ENCODE assay signal across 13 cellular contexts in genomic region chr10:70256463-70256862, GRCh38. TPM values are rescaled to one million over a fixed set of nuclear protein-coding genes. Genes with fewer than 3 reads are reported as not detected.
DNase-seq lines count a peak whose midpoint lies in the region; ATAC-seq and TF ChIP-seq lines count a peak whose summit lies in the region.
"Had no signal": no experiment of that assay in that cellular context is flagged by ENCODE, and none has a peak within 500 bp of the region (broad histone marks: within the 10 kb centered on the region; RNA-seq: fewer than 3 reads in every experiment).

No MANE protein-coding gene starts in this region.

- H3K9me3 Mint-ChIP-seq in activated naive CD8-positive, alpha-beta T cell (ENCODE audit: low read depth), result peaks cover 3% of the 10 kb centered on the region
- peaks cover 4% of the 10 kb centered on the region for H3K9me3 Mint-ChIP-seq in activated naive CD8-positive, alpha-beta T cell treated with anti-CD3 and anti-CD28 coated beads for 36 hours

- POLR2A ChIA-PET in PC-9 (lab: Charles Lee; ENCODE audit: unreplicated experiment), result interaction anchor here (0.7 kb wide), 1 partner anchor 1653 kb away, joined by 13 read pairs; no protein-coding TSS in a partner anchor

- no peak for TF ChIP-seq EP300 in suprapubic skin (IDR thresholded peaks at IDR 0.05)

- H3K27me3 Mint-ChIP-seq in activated naive CD8-positive, alpha-beta T cell, result peaks cover 19% of the 10 kb centered on the region
- H3K27me3 Mint-ChIP-seq in activated naive CD8-positive, alpha-beta T cell treated with anti-CD3 and anti-CD28 coated beads for 36 hours, result peaks cover 57% of the 10 kb centered on the region

- no peaks in the 10 kb centered on the region for H3K9me2 ChIP-seq in PC-9 (ENCODE audit: insufficient read depth)

- no peaks in the 10 kb centered on the region for H3K27me3 ChIP-seq in PC-9 (ENCODE audit: insufficient read depth, low read depth)
- peaks cover 39% of the 10 kb centered on the region for H3K27me3 ChIP-seq in suprapubic skin

- peak; percentile 29 for ATAC-seq in esophagus mucosa
- ATAC-seq: A549 had no signal

- BruUV-seq in PC-9 (replicated peaks; lab: Mats Ljungman, UMichigan), result no TSS peak

- TF ChIP-seq POLR2A in suprapubic skin (IDR thresholded peaks at IDR 0.05), result no peak

- CTCF ChIA-PET in PC-9 (lab: Charles Lee), result no interaction called here

- H3K4me3 Mint-ChIP-seq in activated naive CD8-positive, alpha-beta T cell, result peak overlapping the region; percentile 59
- H3K4me3 Mint-ChIP-seq in activated naive CD8-positive, alpha-beta T cell treated with anti-CD3 and anti-CD28 coated beads for 36 hours, result no peak overlapping the region

- H3K36me3 ChIP-seq in PC-9 (ENCODE audit: low read depth) (no peaks in the 10 kb centered on the region), suprapubic skin (no peaks in the 10 kb centered on the region)

- H4K20me1 ChIP-seq in PC-9 (ENCODE audit: insufficient read depth), result no peaks in the 10 kb centered on the region

- H3K4me3 ChIP-seq in PC-9 (no peak overlapping the region), suprapubic skin (no peak overlapping the region), foreskin fibroblast (ENCODE audit: low read depth in 1 of 2, low read length in 2 of 2) (no peak overlapping the region)
- H3K4me3 ChIP-seq: A549 had no signal

- H3K9me3 ChIP-seq in PC-9 (ENCODE audit: insufficient read depth, low read depth) (peaks cover 9% of the 10 kb centered on the region), suprapubic skin (no peaks in the 10 kb centered on the region)

- no peak overlapping the region for H2AFZ ChIP-seq in PC-9

- no peak overlapping the region for H3K27ac Mint-ChIP-seq in activated naive CD8-positive, alpha-beta T cell
- no peak overlapping the region for H3K27ac Mint-ChIP-seq in activated naive CD8-positive, alpha-beta T cell treated with anti-CD3 and anti-CD28 coated beads for 36 hours

- H3K27ac ChIP-seq in PC-9 (no peak overlapping the region; the same call in 1 of the 2 replicates), suprapubic skin (peak overlapping the region; percentile 18)
- H3K27ac ChIP-seq: A549 had no signal

- intact Hi-C loops in PC-9 (cut with micrococcal nuclease; ENCODE audit: unreplicated experiment), result loop anchor here (2.0 kb wide), 1 partner anchor 24 kb away; the partner anchor contains the start of gene PPA1

- peak overlapping the region; percentile 51 for H3K4me2 ChIP-seq in PC-9
- H3K4me2 ChIP-seq: A549 had no signal

- peaks cover 9% of the 10 kb centered on the region for H3K36me3 Mint-ChIP-seq in activated naive CD8-positive, alpha-beta T cell
- no peaks in the 10 kb centered on the region for H3K36me3 Mint-ChIP-seq in activated naive CD8-positive, alpha-beta T cell treated with anti-CD3 and anti-CD28 coated beads for 36 hours

- WGBS in suprapubic skin, result 77% methylated on average over 2 of the region's 2 CpGs

- TF ChIP-seq CTCF in PC-9 (conservative IDR thresholded peaks at IDR 0.05) (no peak), suprapubic skin (IDR thresholded peaks at IDR 0.05) (no peak), foreskin fibroblast (IDR thresholded peaks at IDR 0.05; ENCODE audit: low read depth, low read length) (no peak)

- H3K79me2 ChIP-seq in PC-9 (ENCODE audit: low read depth), result no peaks in the 10 kb centered on the region

- no peak for DNase-seq in activated naive CD8-positive, alpha-beta T cell treated with anti-CD3 and anti-CD28 coated beads for 36 hours
- DNase-seq in PC-9, result no peak
- no peak for DNase-seq in suprapubic skin (ENCODE audit: low spot score in 2 of 2)
- DNase-seq in midbrain (lab: John Stamatoyannopoulos, UW), result no peak
- no peak for DNase-seq in foreskin fibroblast
- no peak for DNase-seq in iPS-NIHi11 (ENCODE audit: low spot score)
- DNase-seq: GDM1, NCI-H1048, NCI-H1694 treated with DMSO at 0.1 percent for 48 hours, NCI-H69 had no signal

- peaks cover 29% of the 10 kb centered on the region for H3F3A ChIP-seq in PC-9 (ENCODE audit: insufficient read depth, low read depth)

- H3K4me1 ChIP-seq in PC-9 (replicated peaks; ENCODE audit: insufficient read depth) (peaks cover 57% of the 10 kb centered on the region), suprapubic skin (peaks cover 11% of the 10 kb centered on the region)
- H3K4me1 ChIP-seq: A549 had no signal

- H3K4me1 Mint-ChIP-seq in activated naive CD8-positive, alpha-beta T cell (ENCODE audit: low read depth), result peaks cover 10% of the 10 kb centered on the region
- peaks cover 7% of the 10 kb centered on the region for H3K4me1 Mint-ChIP-seq in activated naive CD8-positive, alpha-beta T cell treated with anti-CD3 and anti-CD28 coated beads for 36 hours

RNA-seq across cellular contexts. Expression of gene PPA1, which starts 23.2 kb away (rescaled TPM):
- 100 to 1,000 TPM; 388 to 397 TPM for total RNA-seq in activated naive CD8-positive, alpha-beta T cell treated with anti-CD3 and anti-CD28 coated beads for 36 hours
- total RNA-seq in PC-9 (2021) (224 and 236 TPM in 2 replicates), esophagus mucosa (158 TPM), suprapubic skin (100 to 1,000 TPM in 3 of 4 donors, 10 to 100 TPM in 1; 61.5 to 137 (median 118) TPM)

RNA-seq across cellular contexts. Expression of gene NPFFR1, which starts 27.3 kb away (rescaled TPM):
- not detected for total RNA-seq in activated naive CD8-positive, alpha-beta T cell treated with anti-CD3 and anti-CD28 coated beads for 36 hours
- total RNA-seq in PC-9 (2021) (0.05 and 0.09 TPM in 2 replicates), esophagus mucosa (0.04 TPM), suprapubic skin (under 1 TPM; 0.08 to 0.53 (median 0.23) TPM)
